ENCODE assay signal across 2 cellular contexts in genomic region chr2:189937691-189938090, GRCh38.
A peak's percentile ranks its signal among the peaks of the same experiment; 100 is the strongest.
TF ChIP-seq lines count a peak whose summit lies in the region.

No MANE protein-coding gene starts in this region.

TF ChIP-seq in HepG2, 621 proteins besides CTCF, POLR2A, EP300 and RAD21:
- TF ChIP-seq NFE2L2 (IDR thresholded peaks at IDR 0.05; ENCODE audit: low read length): peak; percentile 63
- TF ChIP-seq ZNF276 (CRISPR knock-in tag; IDR thresholded peaks at IDR 0.05; ENCODE audit: low read depth): no peak
TF ChIP-seq in HepG2: peak in this region for 1.

TF ChIP-seq in IMR-90, 13 proteins besides CTCF, POLR2A, EP300 and RAD21:
- TF ChIP-seq MXI1 (IDR thresholded peaks at IDR 0.05; ENCODE audit: borderline replicate concordance, low read depth, low read length) (no peak), MAFK (IDR thresholded peaks at IDR 0.05; ENCODE audit: low read depth, low read length) (peak; percentile 44; the same call in 1 of the 2 replicates), FOS (IDR thresholded peaks at IDR 0.05; ENCODE audit: low read depth, low read length) (no peak), NFE2L2 (IDR thresholded peaks at IDR 0.05; ENCODE audit: low read depth, low read length) (peak; percentile 85)
